ENCODE assay signal across 9 cellular contexts in genomic region chr3:46359748-46360509, GRCh38. TPM values are rescaled to one million over a fixed set of nuclear protein-coding genes. Genes with fewer than 3 reads are reported as not detected.
DNase-seq lines count a peak whose midpoint lies in the region; ATAC-seq, FAIRE-seq and TF ChIP-seq lines count a peak whose summit lies in the region.
"Had no signal": no experiment of that assay in that cellular context is flagged by ENCODE, and none has a peak within 500 bp of the region (broad histone marks: within the 10 kb centered on the region; RNA-seq: fewer than 3 reads in every experiment).

No MANE protein-coding gene starts in this region.

- H3K9me3 Mint-ChIP-seq in stimulated activated memory B cell treated with anti-CD40 and anti-IgM and Interleukin-4, amounts not matched to agents 10 μg/mL and 1 μg/mL and 100 μg/mL, for 72 hours, result no peaks in the 10 kb centered on the region

- DNase-seq in A172 (ENCODE audit: low spot score) (peak; percentile 45), GM18507 (ENCODE audit: extremely low spot score, insufficient read length, low read depth) (no peak), NCI-H128 (lab: John Stamatoyannopoulos, UW; ENCODE audit: unreplicated experiment) (peak; percentile 78), choroid plexus epithelial cell (ENCODE audit: low read depth) (peak; percentile 16), KG1 (lab: John Stamatoyannopoulos, UW) (no peak), HUDEP-2 (lab: John Stamatoyannopoulos, UW; ENCODE audit: unreplicated experiment in 76 of 76) (no peak), breast epithelium (ENCODE audit: low spot score in 2 of 2) (no peak)

- H3K4me3 ChIP-seq in choroid plexus epithelial cell (ENCODE audit: low read depth, low read length), result no peak overlapping the region
- no peak overlapping the region for H3K4me3 ChIP-seq in breast epithelium

- peaks cover 51% of the 10 kb centered on the region for H3K4me1 Mint-ChIP-seq in stimulated activated memory B cell treated with anti-CD40 and anti-IgM and Interleukin-4, amounts not matched to agents 10 μg/mL and 1 μg/mL and 100 μg/mL, for 72 hours

- peak; percentile 74 for ATAC-seq in stimulated activated memory B cell treated with anti-CD40 and anti-IgM and Interleukin-4, amounts not matched to agents 10 μg/mL and 1 μg/mL and 100 μg/mL, for 72 hours

- no peak overlapping the region for H3K4me3 Mint-ChIP-seq in stimulated activated memory B cell treated with anti-CD40 and anti-IgM and Interleukin-4, amounts not matched to agents 10 μg/mL and 1 μg/mL and 100 μg/mL, for 72 hours

- peaks cover 5% of the 10 kb centered on the region for H3K36me3 Mint-ChIP-seq in stimulated activated memory B cell treated with anti-CD40 and anti-IgM and Interleukin-4, amounts not matched to agents 10 μg/mL and 1 μg/mL and 100 μg/mL, for 72 hours

- H3K27me3 ChIP-seq in breast epithelium, result no peaks in the 10 kb centered on the region
- H3K27me3 ChIP-seq: neutrophil had no signal

- no peaks in the 10 kb centered on the region for H3K9me3 ChIP-seq in breast epithelium
- H3K9me3 ChIP-seq: neutrophil had no signal

- no peak overlapping the region for H3K27ac Mint-ChIP-seq in stimulated activated memory B cell treated with anti-CD40 and anti-IgM and Interleukin-4, amounts not matched to agents 10 μg/mL and 1 μg/mL and 100 μg/mL, for 72 hours

- FAIRE-seq in GM18507 (lab: Jason Lieb, UNC), result peak; percentile 85

- TF ChIP-seq POLR2A in breast epithelium (IDR thresholded peaks at IDR 0.05), result no peak

- intact Hi-C loops in breast epithelium (cut with DNase I; ENCODE audit: low total_unique reads), result no loop called here

- no peaks in the 10 kb centered on the region for H3K4me1 ChIP-seq in breast epithelium

- no peak overlapping the region for H3K27ac ChIP-seq in breast epithelium
- H3K27ac ChIP-seq: neutrophil had no signal

- H3K27me3 Mint-ChIP-seq in stimulated activated memory B cell treated with anti-CD40 and anti-IgM and Interleukin-4, amounts not matched to agents 10 μg/mL and 1 μg/mL and 100 μg/mL, for 72 hours, result no peaks in the 10 kb centered on the region

- TF ChIP-seq CTCF in choroid plexus epithelial cell (conservative IDR thresholded peaks at IDR 0.05; ENCODE audit: low read depth, low read length), result no peak
- TF ChIP-seq CTCF in breast epithelium (IDR thresholded peaks at IDR 0.05), result no peak

- no peaks in the 10 kb centered on the region for H3K36me3 ChIP-seq in breast epithelium
- H3K36me3 ChIP-seq: neutrophil had no signal

RNA-seq across cellular contexts. Expression of gene CCR2, which starts 6.0 kb away (rescaled TPM):
- total RNA-seq in A172 (2014; rRNA removed; shearing (Covaris generic)), result not detected in 2 replicates
- total RNA-seq in breast epithelium, result 1 to 10 TPM; 1.3 to 2.2 (median 2.0) TPM

RNA-seq across cellular contexts. Expression of gene CCR5, which starts 10.8 kb away (rescaled TPM):
- not detected in 2 replicates for total RNA-seq in A172 (2014; rRNA removed; shearing (Covaris generic))
- under 1 TPM; 0.73 to 0.98 (median 0.96) TPM for total RNA-seq in breast epithelium

RNA-seq across cellular contexts. Expression of gene CCRL2, which starts 47.1 kb away (rescaled TPM):
- total RNA-seq in A172 (2014; rRNA removed; shearing (Covaris generic)), result 0.72 TPM in 1 of 2 replicates, not detected in the other
- 1 to 10 TPM; 3.8 to 9.2 (median 4.1) TPM for total RNA-seq in breast epithelium

Comparison
In these comparisons a context has a peak if more than half of its experiments do, and no peak if none do; other contexts are left out.
1. DNase-seq: peak in A172 (single experiment), NCI-H128 (single experiment) and choroid plexus epithelial cell (single experiment); none in GM18507 (single experiment), KG1 (single experiment), HUDEP-2 (0 of 76) and breast epithelium (0 of 2).